14 cellular contexts compared by ENCODE assay signal in genomic region chr12:92468358-92469020, GRCh38.
DNase-seq lines count a peak whose midpoint lies in the region; ATAC-seq, FAIRE-seq and TF ChIP-seq lines count a peak whose summit lies in the region.
"Had no signal": no experiment of that assay in that cellular context is flagged by ENCODE, and none has a peak within 500 bp of the region (broad histone marks: within the 10 kb centered on the region; RNA-seq: fewer than 3 reads in every experiment).

No MANE protein-coding gene starts in this region.

- H4K20me1 ChIP-seq in neural progenitor cell (ENCODE audit: low read depth) = no peaks in the 10 kb centered on the region

- TF ChIP-seq CTCF in A549 (IDR thresholded peaks at IDR 0.05) = no peak
- no peak for TF ChIP-seq CTCF in choroid plexus epithelial cell (conservative IDR thresholded peaks at IDR 0.05; ENCODE audit: low read depth, low read length)
- no peak for TF ChIP-seq CTCF in neural progenitor cell (IDR thresholded peaks at IDR 0.05)

- H3K27ac Mint-ChIP-seq in neural progenitor cell = no peak overlapping the region
- H3K27ac Mint-ChIP-seq: activated CD8-positive, alpha-beta memory T cell treated with anti-CD3 and anti-CD28 coated beads, Interleukin-2, amount 10 ng/mL, durations not matched to agents 7 days and 5 days; activated naive CD4-positive, alpha-beta T cell treated with anti-CD3 and anti-CD28 coated beads, Interleukin-2, amount 50 U/mL, for 72 hours had no signal

- no peaks in the 10 kb centered on the region for H3K9me3 ChIP-seq in A549
- H3K9me3 ChIP-seq in neural progenitor cell (ENCODE audit: low read depth) = no peaks in the 10 kb centered on the region

- no peaks in the 10 kb centered on the region for H3K36me3 Mint-ChIP-seq in neural progenitor cell
- H3K36me3 Mint-ChIP-seq: mesothelial cell of epicardium had no signal

- H3K4me3 Mint-ChIP-seq in neural progenitor cell = no peak overlapping the region
- H3K4me3 Mint-ChIP-seq: activated CD8-positive, alpha-beta memory T cell treated with anti-CD3 and anti-CD28 coated beads, Interleukin-2, amount 10 ng/mL, durations not matched to agents 7 days and 5 days; immature natural killer cell; mesothelial cell of epicardium had no signal

- H3K4me1 Mint-ChIP-seq in neural progenitor cell = peaks cover 37% of the 10 kb centered on the region

- H3K4me1 ChIP-seq in A549 (peaks cover 23% of the 10 kb centered on the region), neural progenitor cell (peaks cover 37% of the 10 kb centered on the region)

- H2AFZ ChIP-seq in neural progenitor cell (replicated peaks) = no peak overlapping the region

- FAIRE-seq in A549 (lab: Jason Lieb, UNC) = no peak
- FAIRE-seq in GM12891 (lab: Jason Lieb, UNC) = peak; percentile 91
- FAIRE-seq: endothelial cell of umbilical vein had no signal

- H3K4me2 ChIP-seq in A549 (peak overlapping the region; percentile 21; the same call in 1 of the 3 replicates), neural progenitor cell (no peak overlapping the region)

- no peak for TF ChIP-seq RAD21 in A549 (conservative IDR thresholded peaks at IDR 0.05 in 1 of 2, IDR thresholded peaks at IDR 0.05 in 1 of 2)

- peak overlapping the region in 1 of 2 experiments; percentile 23; a peak in 1 of 6 replicates for H3K27ac ChIP-seq in A549
- no peak overlapping the region for H3K27ac ChIP-seq in neural progenitor cell

- no peaks in the 10 kb centered on the region for H3K9me3 Mint-ChIP-seq in neural progenitor cell
- H3K9me3 Mint-ChIP-seq: activated naive CD4-positive, alpha-beta T cell treated with anti-CD3 and anti-CD28 coated beads, Interleukin-2, amount 50 U/mL, for 72 hours; mesothelial cell of epicardium had no signal

- TF ChIP-seq POLR2A in A549 (IDR thresholded peaks at IDR 0.05; ENCODE audit: low read length) = no peak
- TF ChIP-seq POLR2A in GM12891 (IDR thresholded peaks at IDR 0.05; ENCODE audit: low read depth, low read length) = no peak

- H3K36me3 ChIP-seq in neural progenitor cell = no peaks in the 10 kb centered on the region

- H3K9ac ChIP-seq in neural progenitor cell = no peak overlapping the region

- no peaks in the 10 kb centered on the region for H3K27me3 ChIP-seq in neural progenitor cell

- ATAC-seq in A549 (no peak), HG02870 (IDR thresholded peaks at IDR 0.05; ENCODE audit: unreplicated experiment) (no peak), GM21423 (IDR thresholded peaks at IDR 0.05; ENCODE audit: unreplicated experiment) (no peak), HG02588 (IDR thresholded peaks at IDR 0.05; ENCODE audit: unreplicated experiment) (no peak)
- ATAC-seq: activated CD8-positive, alpha-beta memory T cell treated with anti-CD3 and anti-CD28 coated beads, Interleukin-2, amount 10 ng/mL, durations not matched to agents 7 days and 5 days; activated naive CD4-positive, alpha-beta T cell treated with anti-CD3 and anti-CD28 coated beads, Interleukin-2, amount 50 U/mL, for 72 hours had no signal

- H3K27me3 Mint-ChIP-seq in neural progenitor cell (ENCODE audit: insufficient read depth, low read depth) = no peaks in the 10 kb centered on the region
- H3K27me3 Mint-ChIP-seq: activated CD8-positive, alpha-beta memory T cell treated with anti-CD3 and anti-CD28 coated beads, Interleukin-2, amount 10 ng/mL, durations not matched to agents 7 days and 5 days had no signal

- CTCF ChIA-PET in A549 (lab: Yijun Ruan, JAX) = no interaction called here

- POLR2A ChIA-PET in A549 (lab: Yijun Ruan, JAX) = no interaction called here

- no peak for TF ChIP-seq EP300 in A549 (IDR thresholded peaks at IDR 0.05)

- 82% methylated on average over 8 of the region's 8 CpGs for WGBS in A549 (ENCODE audit: missing lambda C conversion rate)

- no peak for DNase-seq in A549 (ENCODE audit: low read depth in 1 of 2, low spot score in 1 of 2)
- DNase-seq in GM12891 (ENCODE audit: insufficient read length, low spot score) = no peak
- DNase-seq in NCI-H345 (lab: John Stamatoyannopoulos, UW) = peak; percentile 22
- DNase-seq in choroid plexus epithelial cell (ENCODE audit: low read depth) = peak; percentile 69
- DNase-seq in neural progenitor cell (ENCODE audit: low spot score) = no peak
- DNase-seq: activated CD8-positive, alpha-beta memory T cell treated with anti-CD3 and anti-CD28 coated beads, Interleukin-2, amount 10 ng/mL, durations not matched to agents 7 days and 5 days; immature natural killer cell; Karpas-422 had no signal

- H3K79me2 ChIP-seq in neural progenitor cell (ENCODE audit: low read depth) = no peaks in the 10 kb centered on the region

- H3F3A ChIP-seq in neural progenitor cell (ENCODE audit: low read depth) = peaks cover 28% of the 10 kb centered on the region

- H3K4me3 ChIP-seq in A549 (no peak overlapping the region), choroid plexus epithelial cell (ENCODE audit: low read depth, low read length) (no peak overlapping the region), neural progenitor cell (no peak overlapping the region)

TF ChIP-seq in A549, 52 proteins besides CTCF, POLR2A, EP300 and RAD21:
- TF ChIP-seq HEYL (CRISPR knock-in tag; IDR thresholded peaks at IDR 0.05) (no peak), MAZ (IDR thresholded peaks at IDR 0.05; ENCODE audit: borderline replicate concordance, low read depth, low read length) (no peak), EHF (CRISPR knock-in tag; IDR thresholded peaks at IDR 0.05) (no peak), RNF2 (IDR thresholded peaks at IDR 0.05; ENCODE audit: borderline replicate concordance, low read depth) (no peak), ELK1 (IDR thresholded peaks at IDR 0.05; ENCODE audit: low read depth, low read length) (no peak), ATOH8 (CRISPR knock-in tag; IDR thresholded peaks at IDR 0.05; ENCODE audit: low read depth) (no peak), BHLHE40 (IDR thresholded peaks at IDR 0.05; ENCODE audit: low read depth, low read length) (no peak), CEBPB (IDR thresholded peaks at IDR 0.05) (no peak), NR3C1 (IDR thresholded peaks at IDR 0.05) (no peak), GATA3 (IDR thresholded peaks at IDR 0.05; ENCODE audit: borderline replicate concordance) (no peak)

TF ChIP-seq in GM12891, 5 proteins besides CTCF, POLR2A, EP300 and RAD21:
- no peak for TF ChIP-seq SPI1 (IDR thresholded peaks at IDR 0.05; ENCODE audit: low read depth, low read length)
- TF ChIP-seq PAX5 (IDR thresholded peaks at IDR 0.05; ENCODE audit: insufficient read depth, low read length, severe bottlenecking) = no peak
- 0 out of 2 replicates have a peak, but pooled peaks have one; percentile 4 for TF ChIP-seq TAF1 (IDR thresholded peaks at IDR 0.05; ENCODE audit: low read depth, low read length)

Comparison
In these comparisons a context has a peak if more than half of its experiments do, and no peak if none do; other contexts are left out.
1. DNase-seq: peak in NCI-H345 (single experiment) and choroid plexus epithelial cell (single experiment); none in A549 (0 of 2), GM12891 (single experiment) and neural progenitor cell (single experiment).